ENCODE assay signal across 8 cellular contexts in genomic region chr11:111937461-111937769, GRCh38. TPM values are rescaled to one million over a fixed set of nuclear protein-coding genes. Genes with fewer than 3 reads are reported as not detected.
DNase-seq lines count a peak whose midpoint lies in the region; ATAC-seq and TF ChIP-seq lines count a peak whose summit lies in the region.

No MANE protein-coding gene starts in this region.

- peak overlapping the region; percentile 79 for H3K4me2 ChIP-seq in Loucy (ENCODE audit: low read depth, low read length, poor library complexity, severe bottlenecking)

- H3K27ac ChIP-seq in dorsolateral prefrontal cortex: peak overlapping the region; percentile 65 to 96 (median 92)

- no peaks in the 10 kb centered on the region for H3K9me2 ChIP-seq in Loucy (replicated peaks; ENCODE audit: low read depth, low read length)

- H3K27me3 ChIP-seq in Loucy (ENCODE audit: insufficient read depth, low read length, poor library complexity, severe bottlenecking) (no peaks in the 10 kb centered on the region), dorsolateral prefrontal cortex (no peaks in the 10 kb centered on the region)

- H3K4me3 Mint-ChIP-seq in naive thymus-derived CD8-positive, alpha-beta T cell: peak overlapping the region; percentile 34 to 88 (median 78)

- peaks cover 21 to 44% (median 40%) of the 10 kb centered on the region in 4 donors for H3K4me1 Mint-ChIP-seq in naive thymus-derived CD8-positive, alpha-beta T cell

- no peaks in the 10 kb centered on the region for H3K9me3 ChIP-seq in Loucy (ENCODE audit: insufficient read depth, low read depth, low read length)

- peak overlapping the region; percentile 65 for H3K9ac ChIP-seq in Loucy (ENCODE audit: low read depth, low read length, poor library complexity, severe bottlenecking)

- H3K4me1 ChIP-seq in Loucy (ENCODE audit: insufficient read depth, low read length, poor library complexity, severe bottlenecking): peaks cover 36% of the 10 kb centered on the region

- no peaks in the 10 kb centered on the region for H3K27me3 Mint-ChIP-seq in naive thymus-derived CD8-positive, alpha-beta T cell

- no peaks in the 10 kb centered on the region; the same call in 1 of the 2 replicates for H3K79me2 ChIP-seq in Loucy (ENCODE audit: insufficient read depth, low read length)

- no peaks in the 10 kb centered on the region for H4K20me1 ChIP-seq in Loucy (ENCODE audit: insufficient read depth, low read length, poor library complexity, severe bottlenecking)

- H3K9me3 Mint-ChIP-seq in naive thymus-derived CD8-positive, alpha-beta T cell: no peaks in the 10 kb centered on the region

- in situ Hi-C loops in KBM-7 (cut with MboI; ENCODE audit: low pct_unique_long_range_greater_than_20kb, low sequenced_read_pairs): no loop called here

- no peaks in the 10 kb centered on the region for H3F3A ChIP-seq in Loucy (ENCODE audit: low read depth)

- POLR2A ChIA-PET in naive thymus-derived CD8-positive, alpha-beta T cell (lab: Charles Lee): interaction anchor here (4.0 kb wide), 1 partner anchor 11 kb away, joined by 28 read pairs; no protein-coding TSS in a partner anchor

- H3K4me3 ChIP-seq in AG09309 (ENCODE audit: control insufficient read depth, low read depth, low read length) (peak overlapping the region; percentile 62), Loucy (ENCODE audit: low read length, poor library complexity, severe bottlenecking) (peak overlapping the region; percentile 69), dorsolateral prefrontal cortex (peak overlapping the region; percentile 52 to 86 (median 72))

- DNase-seq in AG09309 (ENCODE audit: low read depth) (no peak), dorsolateral prefrontal cortex (peak in 1 of 10 donors; percentile 29), KBM-7 (no peak), HK-2 (ENCODE audit: unreplicated experiment) (no peak)
- no peak for DNase-seq in naive thymus-derived CD8-positive, alpha-beta T cell

- intact Hi-C loops in dorsolateral prefrontal cortex (cut with DNase I): loop anchor here (2.0 to 10.0 kb wide), 2 partner anchors 59 to 347 kb away; partner anchors contain the start of genes CFAP68 (in 1 of the 2) and FDXACB1 (in 1 of the 2)

- peak overlapping the region; percentile 76 for H2AFZ ChIP-seq in Loucy (ENCODE audit: low read length)

- H3K36me3 Mint-ChIP-seq in naive thymus-derived CD8-positive, alpha-beta T cell: no peaks in the 10 kb centered on the region

- TF ChIP-seq CTCF in AG09309 (IDR thresholded peaks at IDR 0.05; ENCODE audit: control insufficient read depth, insufficient read depth, low read depth, low read length, missing control alignments) (no peak), Loucy (conservative IDR thresholded peaks at IDR 0.05; ENCODE audit: low read length) (no peak), dorsolateral prefrontal cortex (IDR thresholded peaks at IDR 0.05 in 54 of 56, conservative IDR thresholded peaks at IDR 0.05 in 2 of 56; ENCODE audit: low read depth in 1 of 56, partially characterized antibody in 56 of 56) (peak in 2 of 56 donors; percentile 0 to 6)

- peak overlapping the region in 9 of 10 donors; percentile 27 to 94 (median 84) for H3K27ac Mint-ChIP-seq in naive thymus-derived CD8-positive, alpha-beta T cell

- ATAC-seq in naive thymus-derived CD8-positive, alpha-beta T cell: peak in 1 of 2 donors; percentile 19
- ATAC-seq in GM19397 (IDR thresholded peaks at IDR 0.05; ENCODE audit: unreplicated experiment) (no peak), GM18870 (IDR thresholded peaks at IDR 0.05; ENCODE audit: unreplicated experiment) (no peak)

- no peaks in the 10 kb centered on the region for H3K36me3 ChIP-seq in Loucy (ENCODE audit: insufficient read depth, low read length)

RNA-seq across cellular contexts. Expression of gene DIXDC1, which starts 0.3 kb away (rescaled TPM):
- total RNA-seq in dorsolateral prefrontal cortex: 10 to 100 TPM; 32.0 to 84.9 (median 55.1) TPM
- total RNA-seq in naive thymus-derived CD8-positive, alpha-beta T cell: 1 to 10 TPM in 1 of 2 experiments, under 1 TPM in 1; 0.80 to 1.2 TPM
- 1 to 10 TPM in 1 of 3 donors, under 1 TPM in 2; 0.27 to 5.7 (median 0.81) TPM for polyA plus RNA-seq in naive thymus-derived CD8-positive, alpha-beta T cell

RNA-seq across cellular contexts. Expression of gene C11orf52, which starts 18.7 kb away (rescaled TPM):
- total RNA-seq in dorsolateral prefrontal cortex: 1 to 10 TPM in 61 of 120 experiments, under 1 TPM in 30, not detected in 29; 0.40 to 4.0 (median 1.3) TPM
- total RNA-seq in naive thymus-derived CD8-positive, alpha-beta T cell: not detected
- not detected for polyA plus RNA-seq in naive thymus-derived CD8-positive, alpha-beta T cell

RNA-seq across cellular contexts. Expression of gene HSPB2, which starts 24.9 kb away (rescaled TPM):
- 10 to 100 TPM in 1 of 120 experiments, 1 to 10 TPM in 113, under 1 TPM in 6; 0.56 to 10.0 (median 2.8) TPM for total RNA-seq in dorsolateral prefrontal cortex
- under 1 TPM in 1 of 2 experiments, not detected in 1; 0.27 TPM for total RNA-seq in naive thymus-derived CD8-positive, alpha-beta T cell
- not detected for polyA plus RNA-seq in naive thymus-derived CD8-positive, alpha-beta T cell

RNA-seq across cellular contexts. Expression of gene CRYAB, which starts 25.8 kb away (rescaled TPM):
- 1,000 to 10,000 TPM in 61 of 120 experiments, 100 to 1,000 TPM in 59; 265 to 3,917 (median 1,020) TPM for total RNA-seq in dorsolateral prefrontal cortex
- not detected for total RNA-seq in naive thymus-derived CD8-positive, alpha-beta T cell
- polyA plus RNA-seq in naive thymus-derived CD8-positive, alpha-beta T cell: not detected

RNA-seq across cellular contexts. Expression of gene CFAP68, which starts 58.1 kb away (rescaled TPM):
- total RNA-seq in dorsolateral prefrontal cortex: 10 to 100 TPM in 114 of 120 experiments, 1 to 10 TPM in 6; 7.3 to 30.0 (median 16.4) TPM
- total RNA-seq in naive thymus-derived CD8-positive, alpha-beta T cell: 10 to 100 TPM; 22.9 to 25.6 TPM
- 10 to 100 TPM; 29.5 to 33.5 (median 33.4) TPM for polyA plus RNA-seq in naive thymus-derived CD8-positive, alpha-beta T cell

Comparison
In these comparisons a context has a peak if more than half of its experiments do, and no peak if none do; other contexts are left out.
1. RNA of gene DIXDC1, which starts 0.3 kb away (total RNA-seq): 32.0 to 84.9 TPM in dorsolateral prefrontal cortex; 0.80 to 1.2 TPM in naive thymus-derived CD8-positive, alpha-beta T cell; every median in the first group is over 10 times any median in the second.
2. Peak in every context shown above with its lines, with median percentiles within 50 percentile points of each other: H3K4me3 ChIP-seq.